ENCODE assay signal across 25 cellular contexts in the genomic region with DNA sequence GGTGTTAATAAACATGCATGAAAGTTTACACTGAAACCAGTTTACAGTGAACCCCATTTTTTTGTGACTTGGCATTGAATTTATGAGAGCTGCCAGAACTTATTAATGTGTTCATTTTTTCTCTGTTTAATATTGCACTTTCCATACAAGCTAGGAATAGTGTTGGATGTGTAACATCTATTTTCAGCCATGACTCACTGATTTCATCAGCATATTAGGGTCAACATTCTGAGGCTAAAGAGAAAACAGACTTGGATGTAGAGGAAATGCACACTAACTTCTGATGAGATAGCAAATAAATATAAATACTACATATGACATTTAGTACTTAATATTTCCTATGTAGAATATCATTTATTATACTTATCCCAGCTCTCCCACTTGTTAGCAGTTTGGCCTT.
A peak's percentile ranks its signal among the peaks of the same experiment; 100 is the strongest.
DNase-seq lines count a peak whose midpoint lies in the region; ATAC-seq and TF ChIP-seq lines count a peak whose summit lies in the region.
"Had no signal": no experiment of that assay in that cellular context is flagged by ENCODE, and none has a peak within 500 bp of the region (broad histone marks: within the 10 kb centered on the region; RNA-seq: fewer than 3 reads in every experiment).

No MANE protein-coding gene starts in this region.

- H3K4me2 ChIP-seq in fibroblast of lung (ENCODE audit: extremely low read depth, insufficient read depth, low read length), result no peak overlapping the region

- H3K9ac ChIP-seq in SK-N-MC (ENCODE audit: insufficient read length) (no peak overlapping the region), fibroblast of lung (ENCODE audit: insufficient read depth, low read length) (no peak overlapping the region)

- H3K79me2 ChIP-seq in fibroblast of lung (ENCODE audit: control insufficient read depth, insufficient read depth, low read length), result no peaks in the 10 kb centered on the region

- H3K36me3 Mint-ChIP-seq in activated naive CD8-positive, alpha-beta T cell treated with anti-CD3 and anti-CD28 coated beads for 36 hours, result no peaks in the 10 kb centered on the region
- H3K36me3 Mint-ChIP-seq: stimulated activated naive B cell treated with anti-CD40 and anti-IgM and Interleukin-4, amounts not matched to agents 10 μg/mL and 1 μg/mL and 100 μg/mL, for 72 hours had no signal

- no peaks in the 10 kb centered on the region for H3K27me3 Mint-ChIP-seq in activated naive CD8-positive, alpha-beta T cell treated with anti-CD3 and anti-CD28 coated beads for 36 hours
- H3K27me3 Mint-ChIP-seq: activated T-helper 17 cell treated with anti-CD3 and anti-CD28 coated beads, Interleukin-2, amount 50 U/mL, for 72 hours; stimulated activated naive B cell treated with anti-CD40 and anti-IgM and Interleukin-4, amounts not matched to agents 10 μg/mL and 1 μg/mL and 100 μg/mL, for 72 hours had no signal

- H3K4me3 Mint-ChIP-seq in activated naive CD8-positive, alpha-beta T cell treated with anti-CD3 and anti-CD28 coated beads for 36 hours, result no peak overlapping the region
- H3K4me3 Mint-ChIP-seq: activated T-helper 17 cell treated with anti-CD3 and anti-CD28 coated beads, Interleukin-2, amount 50 U/mL, for 72 hours; nephron progenitor cell; stimulated activated naive B cell treated with anti-CD40 and anti-IgM and Interleukin-4, amounts not matched to agents 10 μg/mL and 1 μg/mL and 100 μg/mL, for 72 hours had no signal

- H3K4me1 Mint-ChIP-seq in activated naive CD8-positive, alpha-beta T cell treated with anti-CD3 and anti-CD28 coated beads for 36 hours, result no peaks in the 10 kb centered on the region
- H3K4me1 Mint-ChIP-seq: activated T-helper 17 cell treated with anti-CD3 and anti-CD28 coated beads, Interleukin-2, amount 50 U/mL, for 72 hours; nephron progenitor cell; stimulated activated naive B cell treated with anti-CD40 and anti-IgM and Interleukin-4, amounts not matched to agents 10 μg/mL and 1 μg/mL and 100 μg/mL, for 72 hours had no signal

- H3K9me3 Mint-ChIP-seq in activated naive CD8-positive, alpha-beta T cell treated with anti-CD3 and anti-CD28 coated beads for 36 hours, result no peaks in the 10 kb centered on the region
- H3K9me3 Mint-ChIP-seq: nephron progenitor cell; stimulated activated naive B cell treated with anti-CD40 and anti-IgM and Interleukin-4, amounts not matched to agents 10 μg/mL and 1 μg/mL and 100 μg/mL, for 72 hours had no signal

- H2AFZ ChIP-seq in fibroblast of lung (ENCODE audit: low read length), result no peak overlapping the region

- DNase-seq in HCEC 1CT (peak; percentile 85), SK-N-MC (ENCODE audit: low read depth, low spot score) (no peak), fibroblast of lung (ENCODE audit: low read depth in 2 of 2) (peak; percentile 73 to 95), stromal cell of bone marrow (ENCODE audit: low read depth) (peak; percentile 6), NCI-H187 treated with DMSO at 0.1 percent for 48 hours (lab: John Stamatoyannopoulos, UW) (no peak)
- no peak for DNase-seq in activated naive CD8-positive, alpha-beta T cell treated with anti-CD3 and anti-CD28 coated beads for 36 hours
- DNase-seq: activated CD4-positive, CD25-positive, alpha-beta regulatory T cell; amygdala; C1 segment of cervical spinal cord; DMS 273 treated with DMSO at 0.1 percent for 48 hours; glutamatergic neuron; mesendoderm; NCI-H187; NCI-H446; nephron progenitor cell; SHP77 treated with DMSO at 0.1 percent for 48 hours; stimulated activated CD4-positive, alpha-beta T cell treated with anti-CD3 and anti-CD28 coated beads, Interleukin-15, amount 100 ng/mL, for 24 hours; stimulated activated naive B cell treated with anti-CD40 and anti-IgM and Interleukin-4, amounts not matched to agents 10 μg/mL and 1 μg/mL and 100 μg/mL, for 72 hours; T-helper 2 cell; trophoblast cell had no signal

- H3K4me3 ChIP-seq in SK-N-MC (no peak overlapping the region), fibroblast of lung (replicated peaks in 1 of 4; ENCODE audit: control extremely low read depth in 1 of 4, insufficient read depth in 1 of 4, low read depth in 3 of 4, low read length in 4 of 4) (no peak overlapping the region)
- H3K4me3 ChIP-seq: coronary artery had no signal

- ATAC-seq in HG02623 (IDR thresholded peaks at IDR 0.05; ENCODE audit: unreplicated experiment), result no peak
- ATAC-seq: activated T-helper 17 cell treated with anti-CD3 and anti-CD28 coated beads, Interleukin-2, amount 50 U/mL, for 72 hours; HCT116; HepG2; stimulated activated naive B cell treated with anti-CD40 and anti-IgM and Interleukin-4, amounts not matched to agents 10 μg/mL and 1 μg/mL and 100 μg/mL, for 72 hours had no signal

- TF ChIP-seq CTCF in fibroblast of lung (conservative IDR thresholded peaks at IDR 0.05 in 1 of 2, IDR thresholded peaks at IDR 0.05 in 1 of 2; ENCODE audit: low read depth in 1 of 2, low read length in 2 of 2), result no peak

- H3K27me3 ChIP-seq in fibroblast of lung (ENCODE audit: control insufficient read depth, insufficient read depth, low read length), result no peaks in the 10 kb centered on the region

- no peaks in the 10 kb centered on the region for H4K20me1 ChIP-seq in fibroblast of lung (ENCODE audit: control insufficient read depth, extremely low read depth, insufficient read depth, low read length)

- H3K9me3 ChIP-seq in SK-N-MC (ENCODE audit: low read depth, low read length), result no peaks in the 10 kb centered on the region
- no peaks in the 10 kb centered on the region for H3K9me3 ChIP-seq in fibroblast of lung (ENCODE audit: control insufficient read depth, insufficient read depth, low read depth, low read length)

- H3K36me3 ChIP-seq in SK-N-MC (ENCODE audit: insufficient read depth, low read length), result no peaks in the 10 kb centered on the region
- no peaks in the 10 kb centered on the region for H3K36me3 ChIP-seq in fibroblast of lung (ENCODE audit: control insufficient read depth, insufficient read depth, low read length)

- no peaks in the 10 kb centered on the region for H3K4me1 ChIP-seq in fibroblast of lung (ENCODE audit: control insufficient read depth, extremely low read depth, insufficient read depth, low read length)

- H3K27ac ChIP-seq in SK-N-MC (peak overlapping the region; percentile 10; the same call in 1 of the 2 replicates), fibroblast of lung (ENCODE audit: insufficient read depth, low read length) (no peak overlapping the region)
- H3K27ac ChIP-seq: coronary artery had no signal

- no peak overlapping the region for H3K27ac Mint-ChIP-seq in activated naive CD8-positive, alpha-beta T cell treated with anti-CD3 and anti-CD28 coated beads for 36 hours
- H3K27ac Mint-ChIP-seq: activated T-helper 17 cell treated with anti-CD3 and anti-CD28 coated beads, Interleukin-2, amount 50 U/mL, for 72 hours; nephron progenitor cell; stimulated activated naive B cell treated with anti-CD40 and anti-IgM and Interleukin-4, amounts not matched to agents 10 μg/mL and 1 μg/mL and 100 μg/mL, for 72 hours had no signal

Comparison
In these comparisons a context has a peak if more than half of its experiments do, and no peak if none do; other contexts are left out.
1. DNase-seq: peak in HCEC 1CT (single experiment), fibroblast of lung (2 of 2) and stromal cell of bone marrow (single experiment); none in SK-N-MC (single experiment), NCI-H187 treated with DMSO at 0.1 percent for 48 hours (single experiment) and activated naive CD8-positive, alpha-beta T cell treated with anti-CD3 and anti-CD28 coated beads for 36 hours (single experiment).